Comparison of ENCODE assay signal across 11 cellular contexts in genomic region chr15:60370105-60370803, GRCh38. TPM values are rescaled to one million over a fixed set of nuclear protein-coding genes. Genes with fewer than 3 reads are reported as not detected.
DNase-seq lines count a peak whose midpoint lies in the region; ATAC-seq and TF ChIP-seq lines count a peak whose summit lies in the region.
"Had no signal": no experiment of that assay in that cellular context is flagged by ENCODE, and none has a peak within 500 bp of the region (broad histone marks: within the 10 kb centered on the region; RNA-seq: fewer than 3 reads in every experiment).

No MANE protein-coding gene starts in this region.

- peak overlapping the region in 6 of 8 donors; percentile 44 to 81 (median 58) for H3K27ac Mint-ChIP-seq in CD8-positive, alpha-beta memory T cell
- H3K27ac Mint-ChIP-seq in T-helper 17 cell, result peak overlapping the region; percentile 49
- H3K27ac Mint-ChIP-seq: T-helper 2 cell treated with Interferon-gamma antibody and Interleukin-4, amounts not matched to agents 5 μg/mL and 100 μg/mL, for 36 hours had no signal

- POLR2A ChIA-PET in CD8-positive, alpha-beta memory T cell (lab: Charles Lee), result no interaction called here

- peaks cover 2 to 62% (median 7%) of the 10 kb centered on the region in 3 donors for H3K36me3 Mint-ChIP-seq in CD8-positive, alpha-beta memory T cell
- no peaks in the 10 kb centered on the region for H3K36me3 Mint-ChIP-seq in T-helper 17 cell (ENCODE audit: low read depth)

- H3K36me3 ChIP-seq in CD8-positive, alpha-beta memory T cell (ENCODE audit: insufficient read depth, low read length), result peaks cover 10% of the 10 kb centered on the region
- H3K36me3 ChIP-seq in parathyroid adenoma (ENCODE audit: control insufficient read depth, insufficient read depth, low read length), result no peaks in the 10 kb centered on the region

- H2AFZ ChIP-seq in parathyroid adenoma, result no peak overlapping the region

- H3K4me3 ChIP-seq in CD8-positive, alpha-beta memory T cell (ENCODE audit: low read length), result no peak overlapping the region
- no peak overlapping the region for H3K4me3 ChIP-seq in parathyroid adenoma (ENCODE audit: low read depth, low read length)

- H3K27ac ChIP-seq in CD8-positive, alpha-beta memory T cell (ENCODE audit: low read depth, low read length), result no peak overlapping the region
- peak overlapping the region; percentile 60 for H3K27ac ChIP-seq in foreskin keratinocyte
- H3K27ac ChIP-seq in parathyroid adenoma, result peak overlapping the region; percentile 71

- no peaks in the 10 kb centered on the region for H3K9me3 Mint-ChIP-seq in CD8-positive, alpha-beta memory T cell
- H3K9me3 Mint-ChIP-seq: immature natural killer cell; T-helper 2 cell treated with Interferon-gamma antibody and Interleukin-4, amounts not matched to agents 5 μg/mL and 100 μg/mL, for 36 hours had no signal

- H3K27me3 ChIP-seq in CD8-positive, alpha-beta memory T cell (ENCODE audit: insufficient read depth, low read length, poor library complexity, severe bottlenecking), result no peaks in the 10 kb centered on the region
- H3K27me3 ChIP-seq in foreskin keratinocyte, result no peaks in the 10 kb centered on the region
- H3K27me3 ChIP-seq in parathyroid adenoma (ENCODE audit: control insufficient read depth, insufficient read depth, low read length), result no peaks in the 10 kb centered on the region

- H3K4me2 ChIP-seq in parathyroid adenoma (ENCODE audit: low read length), result no peak overlapping the region

- no peaks in the 10 kb centered on the region for H3K79me2 ChIP-seq in parathyroid adenoma

- H3K4me3 Mint-ChIP-seq in CD8-positive, alpha-beta memory T cell, result no peak overlapping the region
- H3K4me3 Mint-ChIP-seq in T-helper 17 cell, result no peak overlapping the region
- H3K4me3 Mint-ChIP-seq: immature natural killer cell; T-helper 2 cell treated with Interferon-gamma antibody and Interleukin-4, amounts not matched to agents 5 μg/mL and 100 μg/mL, for 36 hours had no signal

- no peaks in the 10 kb centered on the region for H3K27me3 Mint-ChIP-seq in CD8-positive, alpha-beta memory T cell
- H3K27me3 Mint-ChIP-seq in T-helper 17 cell, result no peaks in the 10 kb centered on the region

- CTCF ChIA-PET in CD8-positive, alpha-beta memory T cell (lab: Charles Lee), result interaction anchor here (0.8 kb wide), 1 partner anchor 11 kb away, joined by 3 read pairs; no protein-coding TSS in a partner anchor

- H3K4me1 Mint-ChIP-seq in CD8-positive, alpha-beta memory T cell, result peaks cover 11 to 28% (median 26%) of the 10 kb centered on the region in 3 donors
- peaks cover 19% of the 10 kb centered on the region for H3K4me1 Mint-ChIP-seq in T-helper 17 cell

- DNase-seq in CD8-positive, alpha-beta memory T cell, result no peak
- DNase-seq in T-helper 17 cell (no peak), foreskin keratinocyte (peak in 1 of 2 donors; percentile 52), NCI-H2171 (lab: John Stamatoyannopoulos, UW) (no peak), UCSD-AML1 (lab: John Stamatoyannopoulos, UW; ENCODE audit: unreplicated experiment) (no peak)
- DNase-seq in stimulated activated CD4-positive, alpha-beta T cell treated with anti-CD3 and anti-CD28 coated beads, Interleukin-4, amount 100 ng/mL, for 4 hours, result no peak
- DNase-seq: immature natural killer cell, NCI-H1694 treated with DMSO at 0.1 percent for 48 hours had no signal

- no peaks in the 10 kb centered on the region for H3K9me3 ChIP-seq in CD8-positive, alpha-beta memory T cell (ENCODE audit: low read length)
- no peaks in the 10 kb centered on the region for H3K9me3 ChIP-seq in T-helper 17 cell (ENCODE audit: control insufficient read depth, low read length, poor library complexity, severe bottlenecking)
- no peaks in the 10 kb centered on the region for H3K9me3 ChIP-seq in parathyroid adenoma (ENCODE audit: control insufficient read depth, low read length)

- H3K9ac ChIP-seq in parathyroid adenoma, result no peak overlapping the region

- TF ChIP-seq CTCF in foreskin keratinocyte (conservative IDR thresholded peaks at IDR 0.05) (no peak), parathyroid adenoma (IDR thresholded peaks at IDR 0.05) (peak; percentile 0)

- ATAC-seq in T-helper 17 cell, result no peak
- no peak for ATAC-seq in foreskin keratinocyte
- ATAC-seq in HG03135 (IDR thresholded peaks at IDR 0.05; ENCODE audit: unreplicated experiment), result no peak

- H3K4me1 ChIP-seq in CD8-positive, alpha-beta memory T cell (ENCODE audit: insufficient read depth, low read length), result no peaks in the 10 kb centered on the region
- H3K4me1 ChIP-seq in foreskin keratinocyte (peaks cover 40% of the 10 kb centered on the region), parathyroid adenoma (peaks cover 16% of the 10 kb centered on the region)

RNA-seq across cellular contexts. Expression of gene ANXA2, which starts 27.5 kb away (rescaled TPM):
- total RNA-seq in CD8-positive, alpha-beta memory T cell, result 100 to 1,000 TPM; 212 to 219 TPM
- polyA plus RNA-seq in CD8-positive, alpha-beta memory T cell, result 471 TPM
- total RNA-seq in T-helper 17 cell (100 to 1,000 TPM; 186 to 190 TPM), foreskin keratinocyte (7,195 and 7,994 TPM in 2 replicates)
- 7,399 and 7,770 TPM in 2 replicates for polyA plus RNA-seq in foreskin keratinocyte

Comparison
In these comparisons a context has a peak if more than half of its experiments do, and no peak if none do; other contexts are left out.
1. RNA of gene ANXA2, which starts 27.5 kb away (total RNA-seq): 7,195 to 7,994 TPM in foreskin keratinocyte; 212 to 219 TPM in CD8-positive, alpha-beta memory T cell and 186 to 190 TPM in T-helper 17 cell; every median in the first group is over 10 times any median in the second.